ENCODE assay signal across 13 cellular contexts in the genomic region with DNA sequence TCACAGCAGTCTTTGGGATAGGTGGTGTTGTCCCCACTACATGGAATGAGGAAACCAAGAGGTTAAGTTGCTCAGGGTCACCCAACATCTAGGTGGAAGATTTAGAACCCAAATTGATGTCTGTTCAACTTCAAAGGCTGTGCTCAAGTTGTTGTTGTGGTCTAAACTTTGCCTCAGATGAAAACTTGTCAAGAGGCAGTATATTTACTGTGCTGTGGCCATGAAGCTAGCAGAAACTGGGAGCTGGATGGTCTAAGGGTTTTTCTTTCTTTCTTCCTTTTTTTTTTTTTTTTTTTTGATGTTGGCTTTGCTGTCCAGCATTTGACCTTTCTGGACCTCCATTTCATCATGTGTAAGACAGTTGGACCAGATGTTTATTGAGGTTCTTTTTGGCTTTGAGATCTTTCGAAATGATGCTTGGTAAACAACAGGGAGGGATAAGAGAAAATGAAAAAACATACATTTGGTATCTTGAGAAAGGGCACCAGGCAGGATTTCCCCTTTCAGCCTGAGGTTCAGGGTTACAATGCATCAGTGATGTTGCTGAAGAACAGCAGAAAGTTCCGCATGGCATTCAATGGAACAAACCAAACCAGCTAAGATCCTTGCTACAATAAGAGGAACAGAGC.
DNase-seq lines count a peak whose midpoint lies in the region; ATAC-seq, FAIRE-seq and TF ChIP-seq lines count a peak whose summit lies in the region.
"Had no signal": no experiment of that assay in that cellular context is flagged by ENCODE, and none has a peak within 500 bp of the region (broad histone marks: within the 10 kb centered on the region; RNA-seq: fewer than 3 reads in every experiment).

No MANE protein-coding gene starts in this region.

- no peaks in the 10 kb centered on the region for H3K9me3 Mint-ChIP-seq in CD4-positive, alpha-beta memory T cell
- H3K9me3 Mint-ChIP-seq: immature natural killer cell had no signal

- peaks cover 16 to 55% (median 39%) of the 10 kb centered on the region in 4 donors for H3K4me1 Mint-ChIP-seq in CD4-positive, alpha-beta memory T cell

- 0 out of 2 replicates have a peak, but pooled peaks cover 2% of the 10 kb centered on the region for H3F3A ChIP-seq in MM.1S (ENCODE audit: insufficient read depth, low read length)

- CTCF ChIA-PET in CD4-positive, alpha-beta memory T cell (lab: Charles Lee; ENCODE audit: partially characterized antibody), result interaction anchor here (1.0 to 1.3 kb wide), 3 partner anchors 18 to 180 kb away, joined by 3 to 5 read pairs (median 4); no protein-coding TSS in a partner anchor
- CTCF ChIA-PET in GM12878 (lab: Yijun Ruan, JAX), result interaction anchor here (0.7 to 1.3 kb wide), 5 partner anchors 9 to 612 kb away, joined by 3 to 4 read pairs (median 3); no protein-coding TSS in a partner anchor

- ATAC-seq in GM19025 (IDR thresholded peaks at IDR 0.05; ENCODE audit: low read depth, unreplicated experiment) (peak; percentile 72), HG03432 (IDR thresholded peaks at IDR 0.05; ENCODE audit: unreplicated experiment) (peak; percentile 63), GM12878 (peak; percentile 48), GM21576 (IDR thresholded peaks at IDR 0.05; ENCODE audit: unreplicated experiment) (no peak)

- no peaks in the 10 kb centered on the region for H3K36me3 Mint-ChIP-seq in CD4-positive, alpha-beta memory T cell
- H3K36me3 Mint-ChIP-seq: immature natural killer cell had no signal

- no peaks in the 10 kb centered on the region for H4K20me1 ChIP-seq in GM12878 (ENCODE audit: control insufficient read depth, insufficient read depth)
- no peaks in the 10 kb centered on the region for H4K20me1 ChIP-seq in MM.1S (ENCODE audit: insufficient read depth, low read length)
- H4K20me1 ChIP-seq: BLaER1 treated with 17β-estradiol and CSF1 and Interleukin-3, amounts not matched to agents 10 nM and 100 nM had no signal

- peaks cover 53% of the 10 kb centered on the region for H3K4me1 ChIP-seq in CD4-positive, alpha-beta memory T cell (ENCODE audit: insufficient read depth, low read length)
- H3K4me1 ChIP-seq in GM12878 (ENCODE audit: control insufficient read depth, insufficient read depth, low read length), result peaks cover 4% of the 10 kb centered on the region
- peaks cover 8% of the 10 kb centered on the region for H3K4me1 ChIP-seq in MM.1S (ENCODE audit: low read length)

- H3K36me3 ChIP-seq in CD4-positive, alpha-beta memory T cell (ENCODE audit: insufficient read depth, low read length), result no peaks in the 10 kb centered on the region
- H3K36me3 ChIP-seq in GM12878 (ENCODE audit: control insufficient read depth in 2 of 2, insufficient read depth in 2 of 2, low read length in 1 of 2) (no peaks in the 10 kb centered on the region), MM.1S (replicated peaks; ENCODE audit: insufficient read depth, low read length) (no peaks in the 10 kb centered on the region)
- H3K36me3 ChIP-seq: BLaER1 treated with 17β-estradiol and CSF1 and Interleukin-3, amounts not matched to agents 10 nM and 100 nM had no signal

- no peak for TF ChIP-seq POLR2A in GM12878 (IDR thresholded peaks at IDR 0.05; ENCODE audit: low read depth, low read length)

- H3K27ac Mint-ChIP-seq in CD4-positive, alpha-beta memory T cell, result peak overlapping the region in 6 of 7 donors; percentile 1 to 82 (median 36)

- H3K9me3 ChIP-seq in CD4-positive, alpha-beta memory T cell (ENCODE audit: control insufficient read depth in 1 of 2, low read length in 2 of 2), result no peaks in the 10 kb centered on the region
- H3K9me3 ChIP-seq in GM12878 (replicated peaks; ENCODE audit: control insufficient read depth, insufficient read depth, low read length) (no peaks in the 10 kb centered on the region), MM.1S (replicated peaks; ENCODE audit: insufficient read depth, low read length) (no peaks in the 10 kb centered on the region)
- H3K9me3 ChIP-seq: BLaER1 treated with 17β-estradiol and CSF1 and Interleukin-3, amounts not matched to agents 10 nM and 100 nM had no signal

- H3K27me3 ChIP-seq in CD4-positive, alpha-beta memory T cell (ENCODE audit: insufficient read depth, low read length), result no peaks in the 10 kb centered on the region
- no peaks in the 10 kb centered on the region for H3K27me3 ChIP-seq in GM12878 (replicated peaks in 1 of 2; ENCODE audit: control insufficient read depth in 2 of 2, insufficient read depth in 2 of 2, low read length in 1 of 2)
- H3K27me3 ChIP-seq in MM.1S (replicated peaks; ENCODE audit: insufficient read depth, low read length), result no peaks in the 10 kb centered on the region
- H3K27me3 ChIP-seq: BLaER1 treated with 17β-estradiol and CSF1 and Interleukin-3, amounts not matched to agents 10 nM and 100 nM had no signal

- intact Hi-C loops in CD4-positive, alpha-beta memory T cell (cut with micrococcal nuclease), result no loop called here
- intact Hi-C loops in GM12878 (cut with micrococcal nuclease; ENCODE audit: unreplicated experiment), result no loop called here

- H3K27me3 Mint-ChIP-seq in CD4-positive, alpha-beta memory T cell, result no peaks in the 10 kb centered on the region

- TF ChIP-seq EP300 in GM12878 (IDR thresholded peaks at IDR 0.05; ENCODE audit: borderline replicate concordance in 1 of 2, control insufficient read depth in 1 of 2, low read depth in 2 of 2, low read length in 2 of 2), result no peak

- WGBS in GM12878 (ENCODE audit: insufficient coverage, insufficient replicate concordance, low lambda C conversion rate, missing lambda C conversion rate), result 14% methylated on average over 2 of the region's 2 CpGs

- H3K79me2 ChIP-seq in GM12878 (ENCODE audit: control insufficient read depth, insufficient read depth, low read length) (no peaks in the 10 kb centered on the region), MM.1S (ENCODE audit: low read length) (no peaks in the 10 kb centered on the region)

- H2AFZ ChIP-seq in GM12878 (ENCODE audit: control insufficient read depth, low read depth, low read length) (no peak overlapping the region), MM.1S (ENCODE audit: low read length) (no peak overlapping the region)
- H2AFZ ChIP-seq: PC-9 had no signal

- FAIRE-seq in GM12878 (lab: Jason Lieb, UNC), result peak; percentile 69

- H3K27ac ChIP-seq in CD4-positive, alpha-beta memory T cell (ENCODE audit: low read depth, low read length), result no peak overlapping the region
- H3K27ac ChIP-seq in GM12878 (ENCODE audit: control insufficient read depth, insufficient read depth), result no peak overlapping the region
- no peak overlapping the region for H3K27ac ChIP-seq in MM.1S (ENCODE audit: low read length)
- H3K27ac ChIP-seq: BLaER1 treated with 17β-estradiol and CSF1 and Interleukin-3, amounts not matched to agents 10 nM and 100 nM; PC-9 had no signal

- H3K9me2 ChIP-seq in MM.1S (replicated peaks; ENCODE audit: insufficient read depth, low read length), result no peaks in the 10 kb centered on the region

- SMC1A ChIA-PET in GM12878 (lab: Charles Lee; ENCODE audit: uncharacterized antibody, unreplicated experiment), result interaction anchor here (2.1 to 3.9 kb wide), 2 partner anchors 14 to 180 kb away, joined by 6 to 9 read pairs; no protein-coding TSS in a partner anchor

- peak overlapping the region in 5 of 8 donors; percentile 0 to 67 (median 23) for H3K4me3 Mint-ChIP-seq in CD4-positive, alpha-beta memory T cell
- H3K4me3 Mint-ChIP-seq: immature natural killer cell had no signal

- H3K9ac ChIP-seq in GM12878 (ENCODE audit: control insufficient read depth, insufficient read depth, low read length), result no peak overlapping the region
- no peak overlapping the region for H3K9ac ChIP-seq in MM.1S (ENCODE audit: low read length)
- H3K9ac ChIP-seq: BLaER1 treated with 17β-estradiol and CSF1 and Interleukin-3, amounts not matched to agents 10 nM and 100 nM had no signal

- H3K4me2 ChIP-seq in GM12878 (ENCODE audit: control insufficient read depth, insufficient read depth) (peak overlapping the region; percentile 5; the same call in 1 of the 2 replicates), MM.1S (ENCODE audit: low read depth, low read length) (no peak overlapping the region)
- H3K4me2 ChIP-seq: PC-9 had no signal

- in situ Hi-C loops in GM12878 (cut with MboI) (no loop called here), GM13976 (cut with MboI; ENCODE audit: low sequenced_read_pairs, unreplicated experiment) (no loop called here)

- no TSS peak for BruUV-seq in GM12878 (replicated peaks; lab: Mats Ljungman, UMichigan)

- no peak overlapping the region for H3K4me3 ChIP-seq in CD4-positive, alpha-beta memory T cell (ENCODE audit: low read length in 2 of 2)
- peak overlapping the region; percentile 5; the same call in 1 of the 2 replicates for H3K4me3 ChIP-seq in GM12878
- H3K4me3 ChIP-seq in MM.1S (ENCODE audit: low read length), result no peak overlapping the region
- H3K4me3 ChIP-seq: BLaER1 treated with 17β-estradiol and CSF1 and Interleukin-3, amounts not matched to agents 10 nM and 100 nM; PC-9 had no signal

- POLR2A ChIA-PET in CD4-positive, alpha-beta memory T cell (lab: Charles Lee; ENCODE audit: partially characterized antibody), result interaction anchor here (0.6 to 1.0 kb wide), 3 partner anchors 8 to 628 kb away, joined by 3 read pairs; no protein-coding TSS in a partner anchor
- POLR2A ChIA-PET in GM12878 (lab: Charles Lee), result no interaction called here

- TF ChIP-seq RAD21 in GM12878 (IDR thresholded peaks at IDR 0.05; ENCODE audit: insufficient read depth, low read depth, low read length), result no peak

- RAD21 ChIA-PET in GM12878 (lab: Charles Lee; ENCODE audit: unreplicated experiment), result no interaction called here

- TF ChIP-seq CTCF in GM12878 (IDR thresholded peaks at IDR 0.05 in 2 of 3, conservative IDR thresholded peaks at IDR 0.05 in 1 of 3; ENCODE audit: control insufficient read depth in 2 of 3, extremely low read depth in 1 of 3, insufficient read depth in 1 of 3, low read depth in 3 of 3, low read length in 3 of 3), result no peak
- TF ChIP-seq CTCF in GM13976 (IDR thresholded peaks at IDR 0.05; ENCODE audit: borderline replicate concordance, control extremely low read depth, extremely low read depth, insufficient read depth, missing control alignments), result no peak
- no peak for TF ChIP-seq CTCF in MM.1S (IDR thresholded peaks at IDR 0.05; ENCODE audit: low read length)

- no peak for DNase-seq in CD4-positive, alpha-beta memory T cell
- no peak for DNase-seq in GM12878 (ENCODE audit: low read depth, low spot score)
- DNase-seq in GM13976 (ENCODE audit: low spot score), result no peak
- DNase-seq in MM.1S, result no peak
- DNase-seq in stimulated activated CD4-positive, alpha-beta T cell treated with anti-CD3 and anti-CD28 coated beads, Interleukin-4, amount 100 ng/mL, for 1 hour, result no peak
- DNase-seq: activated CD8-positive, alpha-beta memory T cell treated with anti-CD3 and anti-CD28 coated beads for 24 hours; cortex of kidney; immature natural killer cell had no signal

TF ChIP-seq in GM12878, 131 proteins besides CTCF, POLR2A, EP300 and RAD21 (continues in another document):
- TF ChIP-seq RUNX3 (IDR thresholded peaks at IDR 0.05; ENCODE audit: low read length), result peak; percentile 58
- TF ChIP-seq ZBED1 (IDR thresholded peaks at IDR 0.05; ENCODE audit: borderline replicate concordance), result no peak
- no peak for TF ChIP-seq ATF7 (IDR thresholded peaks at IDR 0.05; ENCODE audit: low read depth)
- TF ChIP-seq NFIC (IDR thresholded peaks at IDR 0.05; ENCODE audit: low read depth, low read length), result peak; percentile 34; the same call in 1 of the 2 replicates
